24 cellular contexts compared by ENCODE assay signal in genomic region chr2:67792796-67793195, GRCh38.
DNase-seq lines count a peak whose midpoint lies in the region; ATAC-seq and TF ChIP-seq lines count a peak whose summit lies in the region.
"Had no signal": no experiment of that assay in that cellular context is flagged by ENCODE, and none has a peak within 500 bp of the region (broad histone marks: within the 10 kb centered on the region; RNA-seq: fewer than 3 reads in every experiment).

No MANE protein-coding gene starts in this region.

- TF ChIP-seq POLR2A in body of pancreas (IDR thresholded peaks at IDR 0.05) (peak in 1 of 3 donors; percentile 18), testis (IDR thresholded peaks at IDR 0.05) (no peak)

- no peak overlapping the region for H3K4me3 ChIP-seq in body of pancreas
- H3K4me3 ChIP-seq in testis, result no peak overlapping the region
- H3K4me3 ChIP-seq: GM12878, K562 had no signal

- H3K9me3 ChIP-seq in body of pancreas (no peaks in the 10 kb centered on the region), testis (no peaks in the 10 kb centered on the region)

- TF ChIP-seq CTCF in body of pancreas (IDR thresholded peaks at IDR 0.05), result peak in 1 of 7 experiments; percentile 12
- TF ChIP-seq CTCF in testis (IDR thresholded peaks at IDR 0.05), result no peak

- DNase-seq in DMS 273 treated with DMSO at 0.1 percent for 48 hours (lab: John Stamatoyannopoulos, UW) (peak; percentile 64), DMS53 treated with DMSO at 0.1 percent for 48 hours (lab: John Stamatoyannopoulos, UW; ENCODE audit: unreplicated experiment) (peak; percentile 61), NCI-H2171 (lab: John Stamatoyannopoulos, UW) (peak; percentile 67), body of pancreas (peak; percentile 40 to 64 (median 52)), islet precursor cell (no peak), testis (no peak)
- DNase-seq: C1 segment of cervical spinal cord; Calu3; CD8-positive, alpha-beta memory T cell; DND-41; H7; MM.1S; NCI-H1048; NCI-H1417 treated with DMSO at 0.1 percent for 48 hours; NCI-H2029; NCI-H510A; NCI-H82; OCI-M1 had no signal

- H3K27me3 ChIP-seq in body of pancreas (no peaks in the 10 kb centered on the region), testis (no peaks in the 10 kb centered on the region)

- peak overlapping the region in 3 of 4 donors; percentile 39 to 69 (median 65) for H3K27ac ChIP-seq in body of pancreas
- no peak overlapping the region for H3K27ac ChIP-seq in testis
- H3K27ac ChIP-seq: HL-60 had no signal

- H3K4me1 ChIP-seq in body of pancreas, result peaks cover 58% of the 10 kb centered on the region
- peaks cover 3% of the 10 kb centered on the region for H3K4me1 ChIP-seq in testis

- 19 to 24% methylated on average over 5 of the region's 5 CpGs for WGBS in body of pancreas, 2 donors
- 88 to 89% methylated on average over 5 of the region's 5 CpGs for WGBS in testis, 2 donors

- H3K36me3 ChIP-seq in body of pancreas (replicated peaks in 1 of 2; ENCODE audit: insufficient read depth in 1 of 2, low read depth in 2 of 2) (no peaks in the 10 kb centered on the region), testis (ENCODE audit: low read depth, missing control alignments) (no peaks in the 10 kb centered on the region)

- intact Hi-C loops in body of pancreas (cut with DNase I) (no loop called here), testis (cut with DNase I; ENCODE audit: low total_unique reads) (no loop called here)

- ATAC-seq in body of pancreas (peak; percentile 82), GM19463 (IDR thresholded peaks at IDR 0.05; ENCODE audit: unreplicated experiment) (no peak)
- ATAC-seq: GM12878, HepG2, K562, Right ventricle myocardium inferior had no signal

Comparison
In these comparisons a context has a peak if more than half of its experiments do, and no peak if none do; other contexts are left out.
1. DNase-seq: peak in DMS 273 treated with DMSO at 0.1 percent for 48 hours (single experiment), DMS53 treated with DMSO at 0.1 percent for 48 hours (single experiment), NCI-H2171 (single experiment) and body of pancreas (4 of 4); none in islet precursor cell (single experiment) and testis (single experiment).
2. H3K27ac ChIP-seq: peak in body of pancreas (3 of 4); none in testis (0 of 2).